Comparison of ENCODE assay signal across 8 cellular contexts in the genomic region with DNA sequence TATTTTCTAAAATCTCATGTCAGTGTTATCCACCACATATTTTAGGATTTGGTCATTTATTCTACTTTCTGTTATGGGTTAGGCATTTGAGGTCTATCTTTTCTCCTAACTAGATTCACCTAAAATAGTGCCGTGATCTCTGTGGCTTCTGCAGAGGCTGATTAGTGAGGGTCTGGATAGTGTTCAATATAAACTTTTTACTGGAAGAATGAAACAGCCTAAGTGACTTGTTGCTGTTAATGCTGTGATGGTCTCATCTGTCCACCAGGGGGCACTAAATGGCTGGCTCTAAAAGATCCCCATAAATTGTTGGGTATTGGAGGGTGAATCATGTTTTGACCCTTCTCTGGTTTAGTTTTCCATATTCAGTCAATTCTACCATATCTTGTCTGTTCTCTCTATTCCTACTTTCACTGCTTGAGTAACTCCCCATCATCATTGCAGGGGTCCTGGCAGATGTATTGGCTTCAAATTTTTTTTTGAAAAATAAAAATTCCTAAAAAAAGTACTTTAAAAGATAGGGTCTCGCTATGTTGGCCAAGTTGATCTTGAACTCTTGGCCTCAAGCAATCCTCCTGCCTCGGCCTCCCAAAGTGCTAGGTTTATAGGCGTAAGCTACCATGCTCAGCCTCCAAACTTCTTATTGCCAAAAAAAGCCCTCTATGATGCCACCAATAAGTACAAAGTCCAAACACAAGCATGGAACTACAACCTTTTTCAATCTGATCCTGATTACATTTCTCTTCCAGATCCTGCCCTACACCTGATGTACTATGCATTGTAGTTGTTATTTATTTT. TPM values are rescaled to one million over a fixed set of nuclear protein-coding genes. Genes with fewer than 3 reads are reported as not detected.
DNase-seq lines count a peak whose midpoint lies in the region; ATAC-seq and TF ChIP-seq lines count a peak whose summit lies in the region.

No MANE protein-coding gene starts in this region.

- peaks cover 24% of the 10 kb centered on the region for H3K36me3 Mint-ChIP-seq in activated naive CD4-positive, alpha-beta T cell treated with anti-CD3 and anti-CD28 coated beads, Interleukin-2, amount 10 ng/mL, durations not matched to agents 7 days and 5 days
- peaks cover 12% of the 10 kb centered on the region for H3K36me3 Mint-ChIP-seq in progenitor cell of endocrine pancreas (ENCODE audit: insufficient read depth)

- in situ Hi-C loops in SK-MEL-5 (cut with HindIII; ENCODE audit: low pct_unique_long_range_greater_than_20kb, low sequenced_read_pairs) = no loop called here

- no peak overlapping the region for H3K27ac ChIP-seq in MM.1S (ENCODE audit: low read length)

- peaks cover 4% of the 10 kb centered on the region for H3K4me1 Mint-ChIP-seq in activated naive CD4-positive, alpha-beta T cell treated with anti-CD3 and anti-CD28 coated beads, Interleukin-2, amount 10 ng/mL, durations not matched to agents 7 days and 5 days
- H3K4me1 Mint-ChIP-seq in progenitor cell of endocrine pancreas (ENCODE audit: low read depth) = peaks cover 5% of the 10 kb centered on the region

- no peaks in the 10 kb centered on the region for H3K27me3 ChIP-seq in MM.1S (replicated peaks; ENCODE audit: insufficient read depth, low read length)

- H3K9me3 ChIP-seq in MM.1S (replicated peaks; ENCODE audit: insufficient read depth, low read length) = no peaks in the 10 kb centered on the region

- H2AFZ ChIP-seq in MM.1S (ENCODE audit: low read length) = no peak overlapping the region

- H3K4me3 Mint-ChIP-seq in activated naive CD4-positive, alpha-beta T cell treated with anti-CD3 and anti-CD28 coated beads, Interleukin-2, amount 10 ng/mL, durations not matched to agents 7 days and 5 days = no peak overlapping the region
- no peak overlapping the region for H3K4me3 Mint-ChIP-seq in progenitor cell of endocrine pancreas (ENCODE audit: low read depth)

- no peaks in the 10 kb centered on the region for H3K9me2 ChIP-seq in MM.1S (replicated peaks; ENCODE audit: insufficient read depth, low read length)

- no peaks in the 10 kb centered on the region for H3F3A ChIP-seq in MM.1S (ENCODE audit: insufficient read depth, low read length)

- peaks cover 5% of the 10 kb centered on the region for H3K79me2 ChIP-seq in MM.1S (ENCODE audit: low read length)

- peak; percentile 83 for TF ChIP-seq CTCF in GM12864 (IDR thresholded peaks at IDR 0.05; ENCODE audit: low read depth, low read length, missing control alignments)
- TF ChIP-seq CTCF in MM.1S (IDR thresholded peaks at IDR 0.05; ENCODE audit: low read length) = peak; percentile 59
- TF ChIP-seq CTCF in progenitor cell of endocrine pancreas (IDR thresholded peaks at IDR 0.05; ENCODE audit: unreplicated experiment) = peak; percentile 92

- CTCF ChIA-PET in activated naive CD4-positive, alpha-beta T cell treated with anti-CD3 and anti-CD28 coated beads, Interleukin-2, amount 10 ng/mL, durations not matched to agents 7 days and 5 days (lab: Charles Lee) = interaction anchor here (1.3 to 3.8 kb wide), 4 partner anchors 32 to 140 kb away, joined by 5 to 33 read pairs (median 18); no protein-coding TSS in a partner anchor

- H3K4me3 ChIP-seq in GM12864 (ENCODE audit: low read depth, low read length) = no peak overlapping the region
- no peak overlapping the region for H3K4me3 ChIP-seq in MM.1S (ENCODE audit: low read length)

- H4K20me1 ChIP-seq in MM.1S (ENCODE audit: insufficient read depth, low read length) = no peaks in the 10 kb centered on the region

- intact Hi-C loops in posterior vena cava (cut with DNase I) = loop anchor here in 1 of 2 donors (2.0 to 10.0 kb wide), 3 partner anchors 53 to 227 kb away; a partner anchor contains a TSS

- H3K27ac Mint-ChIP-seq in activated naive CD4-positive, alpha-beta T cell treated with anti-CD3 and anti-CD28 coated beads, Interleukin-2, amount 10 ng/mL, durations not matched to agents 7 days and 5 days = no peak overlapping the region
- peak overlapping the region; percentile 15 for H3K27ac Mint-ChIP-seq in progenitor cell of endocrine pancreas

- no peak overlapping the region for H3K9ac ChIP-seq in MM.1S (ENCODE audit: low read length)

- H3K9me3 Mint-ChIP-seq in activated naive CD4-positive, alpha-beta T cell treated with anti-CD3 and anti-CD28 coated beads, Interleukin-2, amount 10 ng/mL, durations not matched to agents 7 days and 5 days = no peaks in the 10 kb centered on the region
- H3K9me3 Mint-ChIP-seq in progenitor cell of endocrine pancreas (ENCODE audit: low read depth) = no peaks in the 10 kb centered on the region

- peaks cover 4% of the 10 kb centered on the region for H3K27me3 Mint-ChIP-seq in activated naive CD4-positive, alpha-beta T cell treated with anti-CD3 and anti-CD28 coated beads, Interleukin-2, amount 10 ng/mL, durations not matched to agents 7 days and 5 days
- H3K27me3 Mint-ChIP-seq in progenitor cell of endocrine pancreas = peaks cover 3% of the 10 kb centered on the region

- peaks cover 4% of the 10 kb centered on the region; the same call in 1 of the 2 replicates for H3K4me1 ChIP-seq in MM.1S (ENCODE audit: low read length)

- ATAC-seq in GM19455 (IDR thresholded peaks at IDR 0.05; ENCODE audit: unreplicated experiment) = no peak

- H3K4me2 ChIP-seq in MM.1S (ENCODE audit: low read depth, low read length) = no peak overlapping the region

- DNase-seq in GM12864 (ENCODE audit: low read depth) = peak; percentile 49
- peak; percentile 52 for DNase-seq in MM.1S
- peak; percentile 76 for DNase-seq in SK-MEL-5 (ENCODE audit: low read depth, low spot score)
- DNase-seq in activated naive CD4-positive, alpha-beta T cell treated with anti-CD3 and anti-CD28 coated beads, Interleukin-2, amount 10 ng/mL, durations not matched to agents 7 days and 5 days = peak; percentile 73
- peak; percentile 75 for DNase-seq in glomerular visceral epithelial cell (ENCODE audit: extremely low spot score)
- DNase-seq in progenitor cell of endocrine pancreas (ENCODE audit: low spot score, unreplicated experiment) = peak; percentile 54
- DNase-seq in posterior vena cava (ENCODE audit: low spot score) = no peak

- H3K36me3 ChIP-seq in MM.1S (replicated peaks; ENCODE audit: insufficient read depth, low read length) = no peaks in the 10 kb centered on the region

RNA-seq across cellular contexts. Expression of a gene that starts 6.9 kb away (rescaled TPM):
- total RNA-seq in SK-MEL-5 (2014; rRNA removed; shearing (Covaris generic)) = 45.9 and 50.8 TPM in 2 replicates
- 68.4 and 71.6 TPM in 2 replicates for polyA plus RNA-seq in SK-MEL-5 (2015; cell fraction: cytosol; rRNA removed)
- 330 and 366 TPM in 2 replicates for polyA plus RNA-seq in SK-MEL-5 (2015; cell fraction: nucleus; rRNA removed)
- total RNA-seq in progenitor cell of endocrine pancreas = 318 and 338 TPM in 2 replicates
- total RNA-seq in posterior vena cava = 10 to 100 TPM; 67.9 to 79.0 TPM

RNA-seq across cellular contexts. Expression of a gene that starts 21.5 kb away (rescaled TPM):
- 19.1 and 20.9 TPM in 2 replicates for total RNA-seq in SK-MEL-5 (2014; rRNA removed; shearing (Covaris generic))
- 54.4 and 61.3 TPM in 2 replicates for polyA plus RNA-seq in SK-MEL-5 (2015; cell fraction: cytosol; rRNA removed)
- 63.6 and 82.9 TPM in 2 replicates for polyA plus RNA-seq in SK-MEL-5 (2015; cell fraction: nucleus; rRNA removed)
- 23.7 and 24.3 TPM in 2 replicates for total RNA-seq in progenitor cell of endocrine pancreas
- total RNA-seq in posterior vena cava = 10 to 100 TPM; 65.6 to 81.7 TPM

RNA-seq across cellular contexts. Expression of a gene that starts 24.5 kb away (rescaled TPM):
- 9.5 and 10.7 TPM in 2 replicates for total RNA-seq in SK-MEL-5 (2014; rRNA removed; shearing (Covaris generic))
- polyA plus RNA-seq in SK-MEL-5 (2015; cell fraction: cytosol; rRNA removed) = 16.8 and 18.6 TPM in 2 replicates
- polyA plus RNA-seq in SK-MEL-5 (2015; cell fraction: nucleus; rRNA removed) = 23.5 and 27.4 TPM in 2 replicates
- total RNA-seq in progenitor cell of endocrine pancreas (26.2 and 29.3 TPM in 2 replicates), posterior vena cava (10 to 100 TPM; 17.7 to 30.6 TPM)

RNA-seq across cellular contexts. Expression of a gene that starts 25.5 kb away (rescaled TPM):
- 3.6 and 3.9 TPM in 2 replicates for total RNA-seq in SK-MEL-5 (2014; rRNA removed; shearing (Covaris generic))
- 1.8 and 5.1 TPM in 2 replicates for polyA plus RNA-seq in SK-MEL-5 (2015; cell fraction: cytosol; rRNA removed)
- polyA plus RNA-seq in SK-MEL-5 (2015; cell fraction: nucleus; rRNA removed) = 40.4 and 64.7 TPM in 2 replicates
- 8.4 and 8.9 TPM in 2 replicates for total RNA-seq in progenitor cell of endocrine pancreas
- total RNA-seq in posterior vena cava = 1 to 10 TPM; 8.5 to 9.1 TPM

RNA-seq across cellular contexts. Expression of a gene that starts 36.8 kb away (rescaled TPM):
- not detected in 2 replicates for total RNA-seq in SK-MEL-5 (2014; rRNA removed; shearing (Covaris generic))
- not detected in 2 replicates for polyA plus RNA-seq in SK-MEL-5 (2015; cell fraction: cytosol; rRNA removed)
- not detected in 2 replicates for polyA plus RNA-seq in SK-MEL-5 (2015; cell fraction: nucleus; rRNA removed)
- total RNA-seq in progenitor cell of endocrine pancreas (66.8 and 69.6 TPM in 2 replicates), posterior vena cava (10 to 100 TPM; 19.4 to 20.2 TPM)
